Comparison of ENCODE assay signal across 21 cellular contexts in the genomic region with DNA sequence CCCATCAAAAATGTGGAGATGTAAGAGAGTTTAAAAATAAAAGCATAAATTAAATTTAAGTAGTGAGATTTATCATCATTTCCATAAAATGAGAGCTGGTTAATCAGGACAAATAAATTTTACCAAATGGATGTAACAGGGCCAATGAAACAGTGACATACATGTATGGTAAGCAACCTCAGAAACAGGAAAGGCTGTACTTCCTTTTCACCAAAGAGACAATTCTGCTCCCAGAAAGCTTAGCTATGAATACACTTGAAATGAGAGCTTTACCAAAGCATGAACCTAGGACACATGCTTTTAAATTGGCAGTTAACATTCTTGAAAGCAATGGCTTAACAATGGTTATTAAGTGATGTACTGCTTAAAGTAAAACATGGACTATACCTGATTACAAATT. TPM values are rescaled to one million over a fixed set of nuclear protein-coding genes. Genes with fewer than 3 reads are reported as not detected.
"Had no signal": no experiment of that assay in that cellular context is flagged by ENCODE, and none has a peak within 500 bp of the region (broad histone marks: within the 10 kb centered on the region; RNA-seq: fewer than 3 reads in every experiment).

No MANE protein-coding gene starts in this region.

- H3K9me3 ChIP-seq: ascending aorta, colonic mucosa had no signal

- FAIRE-seq: endometrium, frontal cortex, kidney had no signal

- H3K27me3 Mint-ChIP-seq: activated CD4-positive, alpha-beta T cell treated with anti-CD3 and anti-CD28 coated beads, Interleukin-2, amount 10 ng/mL, durations not matched to agents 24 days and 14 days; activated naive CD4-positive, alpha-beta T cell treated with anti-CD3 and anti-CD28 coated beads, Interleukin-2, amount 10 ng/mL, durations not matched to agents 7 days and 5 days; activated T-cell treated with anti-CD3 and anti-CD28 coated beads, Interleukin-2, amount 50 U/mL, for 24 hours; central memory CD8-positive, alpha-beta T cell; progenitor cell of endocrine pancreas; stimulated activated naive CD8-positive, alpha-beta T cell treated with anti-CD3 and anti-CD28 coated beads, Interleukin-15, amount 100 ng/mL, for 72 hours had no signal

- H3K9me3 Mint-ChIP-seq: activated CD4-positive, alpha-beta T cell treated with anti-CD3 and anti-CD28 coated beads, Interleukin-2, amount 10 ng/mL, durations not matched to agents 24 days and 14 days; activated T-cell treated with anti-CD3 and anti-CD28 coated beads, Interleukin-2, amount 50 U/mL, for 24 hours; central memory CD8-positive, alpha-beta T cell; nephron progenitor cell; stimulated activated naive CD8-positive, alpha-beta T cell treated with anti-CD3 and anti-CD28 coated beads, Interleukin-15, amount 100 ng/mL, for 72 hours had no signal

- H3K27me3 ChIP-seq: ascending aorta, colonic mucosa had no signal

- H3K4me3 ChIP-seq: ascending aorta, colonic mucosa had no signal

- ATAC-seq: activated CD8-positive, alpha-beta T cell treated with anti-CD3 and anti-CD28 coated beads, Interleukin-2, amount 10 ng/mL, durations not matched to agents 7 days and 5 days; left lobe of liver; stimulated activated naive CD8-positive, alpha-beta T cell treated with anti-CD3 and anti-CD28 coated beads, Interleukin-15, amount 100 ng/mL, for 72 hours had no signal

- H3K4me3 Mint-ChIP-seq: activated CD4-positive, alpha-beta T cell treated with anti-CD3 and anti-CD28 coated beads, Interleukin-2, amount 10 ng/mL, durations not matched to agents 24 days and 14 days; activated CD8-positive, alpha-beta T cell treated with anti-CD3 and anti-CD28 coated beads, Interleukin-2, amount 10 ng/mL, durations not matched to agents 7 days and 5 days; activated naive CD4-positive, alpha-beta T cell treated with anti-CD3 and anti-CD28 coated beads, Interleukin-2, amount 10 ng/mL, durations not matched to agents 7 days and 5 days; activated T-cell treated with anti-CD3 and anti-CD28 coated beads, Interleukin-2, amount 50 U/mL, for 24 hours; central memory CD8-positive, alpha-beta T cell; nephron progenitor cell; stimulated activated naive CD8-positive, alpha-beta T cell treated with anti-CD3 and anti-CD28 coated beads, Interleukin-15, amount 100 ng/mL, for 72 hours had no signal

- DNase-seq: activated CD4-positive, alpha-beta T cell treated with anti-CD3 and anti-CD28 coated beads, Interleukin-2, amount 10 ng/mL, durations not matched to agents 24 days and 14 days; activated CD8-positive, alpha-beta T cell treated with anti-CD3 and anti-CD28 coated beads, Interleukin-2, amount 10 ng/mL, durations not matched to agents 7 days and 5 days; activated effector memory CD4-positive, alpha-beta T cell treated with Interleukin-2 at 50 U/mL for 16 hours; activated naive CD4-positive, alpha-beta T cell treated with anti-CD3 and anti-CD28 coated beads, Interleukin-2, amount 10 ng/mL, durations not matched to agents 7 days and 5 days; activated T-cell treated with anti-CD3 and anti-CD28 coated beads, Interleukin-2, amount 50 U/mL, for 24 hours; colonic mucosa; head of caudate nucleus; kidney; mammary epithelial cell; nephron progenitor cell; occipital lobe; stimulated activated CD4-positive, alpha-beta T cell treated with anti-CD3 and anti-CD28 coated beads, Interleukin-12 subunit alpha, Interleukin-12 subunit beta, amount 100 ng/mL, for 4 hours; stimulated activated CD4-positive, alpha-beta T cell treated with anti-CD3 and anti-CD28 coated beads, Interleukin-1b, Interleukin-23, amount 100 ng/mL, for 48 hours; stimulated activated naive CD8-positive, alpha-beta T cell treated with anti-CD3 and anti-CD28 coated beads, Interleukin-15, amount 100 ng/mL, for 72 hours; trophoblast cell had no signal

- H3K27ac Mint-ChIP-seq: activated CD4-positive, alpha-beta T cell treated with anti-CD3 and anti-CD28 coated beads, Interleukin-2, amount 10 ng/mL, durations not matched to agents 24 days and 14 days; activated CD8-positive, alpha-beta T cell treated with anti-CD3 and anti-CD28 coated beads, Interleukin-2, amount 10 ng/mL, durations not matched to agents 7 days and 5 days; activated naive CD4-positive, alpha-beta T cell treated with anti-CD3 and anti-CD28 coated beads, Interleukin-2, amount 10 ng/mL, durations not matched to agents 7 days and 5 days; activated T-cell treated with anti-CD3 and anti-CD28 coated beads, Interleukin-2, amount 50 U/mL, for 24 hours; nephron progenitor cell; progenitor cell of endocrine pancreas; stimulated activated naive CD8-positive, alpha-beta T cell treated with anti-CD3 and anti-CD28 coated beads, Interleukin-15, amount 100 ng/mL, for 72 hours had no signal

- H3K27ac ChIP-seq: ascending aorta, colonic mucosa had no signal

- H3K4me1 ChIP-seq: ascending aorta, colonic mucosa had no signal

- H3K36me3 ChIP-seq: ascending aorta, colonic mucosa had no signal

RNA-seq across cellular contexts. Expression of gene GABRR2, which starts 49.5 kb away (rescaled TPM):
- total RNA-seq: mammary epithelial cell had no signal
- polyA plus RNA-seq: mammary epithelial cell had no signal
